ENCODE assay signal across 10 cellular contexts in the genomic region with DNA sequence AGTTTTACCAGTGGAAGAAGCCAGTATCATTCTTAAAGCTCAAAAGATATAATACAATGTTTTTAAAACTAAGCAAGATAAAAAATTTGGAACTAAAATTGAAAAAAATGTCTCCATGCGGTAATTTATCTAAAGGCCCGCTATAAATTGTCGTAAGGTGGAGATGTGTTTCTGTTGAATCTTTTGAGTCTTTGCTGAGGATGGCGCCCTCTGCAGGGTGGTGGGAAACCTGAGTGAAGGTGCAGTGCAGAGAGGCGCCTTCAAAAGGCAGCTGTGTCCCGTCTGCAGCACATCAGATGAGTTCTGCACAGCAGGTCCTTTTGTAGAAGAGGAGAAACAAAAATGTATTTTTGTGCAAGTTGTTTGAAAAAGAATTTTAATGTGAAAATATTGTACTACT. TPM values are rescaled to one million over a fixed set of nuclear protein-coding genes. Genes with fewer than 3 reads are reported as not detected.
DNase-seq lines count a peak whose midpoint lies in the region; ATAC-seq and TF ChIP-seq lines count a peak whose summit lies in the region.
"Had no signal": no experiment of that assay in that cellular context is flagged by ENCODE, and none has a peak within 500 bp of the region (broad histone marks: within the 10 kb centered on the region; RNA-seq: fewer than 3 reads in every experiment).

No MANE protein-coding gene starts in this region.

- no peak overlapping the region for H3K4me3 Mint-ChIP-seq in neural crest cell
- H3K4me3 Mint-ChIP-seq: activated naive CD8-positive, alpha-beta T cell treated with anti-CD3 and anti-CD28 coated beads, Interleukin-2, amount 10 ng/mL, durations not matched to agents 7 days and 5 days had no signal

- H3K4me3 ChIP-seq in astrocyte of the spinal cord (ENCODE audit: low read depth, low read length), result no peak overlapping the region
- H3K4me3 ChIP-seq: BLaER1 had no signal

- no peaks in the 10 kb centered on the region for H3K9me3 Mint-ChIP-seq in neural crest cell
- H3K9me3 Mint-ChIP-seq: activated naive CD8-positive, alpha-beta T cell treated with anti-CD3 and anti-CD28 coated beads, Interleukin-2, amount 10 ng/mL, durations not matched to agents 7 days and 5 days had no signal

- H3K4me1 Mint-ChIP-seq in neural crest cell, result peaks cover 53% of the 10 kb centered on the region

- TF ChIP-seq CTCF in astrocyte of the spinal cord (IDR thresholded peaks at IDR 0.05; ENCODE audit: low read depth, low read length) (peak; percentile 47), neural crest cell (conservative IDR thresholded peaks at IDR 0.05) (peak; percentile 60)

- in situ Hi-C loops in astrocyte of the spinal cord (cut with HindIII; ENCODE audit: low sequenced_read_pairs), result no loop called here

- ATAC-seq in HG02623 (IDR thresholded peaks at IDR 0.05; ENCODE audit: unreplicated experiment) (no peak), GM21576 (IDR thresholded peaks at IDR 0.05; ENCODE audit: unreplicated experiment) (no peak)

- H3K27ac Mint-ChIP-seq in neural crest cell (ENCODE audit: unreplicated experiment), result no peak overlapping the region
- H3K27ac Mint-ChIP-seq: activated naive CD8-positive, alpha-beta T cell treated with anti-CD3 and anti-CD28 coated beads, Interleukin-2, amount 10 ng/mL, durations not matched to agents 7 days and 5 days had no signal

- DNase-seq in NCI-H1417 (lab: John Stamatoyannopoulos, UW) (peak in 2 of 3 experiments; percentile 5 to 33), NCI-H1417 treated with DMSO at 0.1 percent for 48 hours (lab: John Stamatoyannopoulos, UW) (no peak), LHCN-M2 (ENCODE audit: low read depth) (peak; percentile 14), astrocyte of the spinal cord (ENCODE audit: low read depth, low spot score) (no peak), neural crest cell (ENCODE audit: low read depth, low spot score) (peak; percentile 28), AG08396 (ENCODE audit: low spot score) (no peak)
- DNase-seq: activated naive CD8-positive, alpha-beta T cell treated with anti-CD3 and anti-CD28 coated beads, Interleukin-2, amount 10 ng/mL, durations not matched to agents 7 days and 5 days had no signal

- H3K36me3 Mint-ChIP-seq in neural crest cell (ENCODE audit: low read depth), result peaks cover 27% of the 10 kb centered on the region

- H3K27me3 Mint-ChIP-seq in neural crest cell (ENCODE audit: low read depth), result no peaks in the 10 kb centered on the region
- H3K27me3 Mint-ChIP-seq: activated naive CD8-positive, alpha-beta T cell treated with anti-CD3 and anti-CD28 coated beads, Interleukin-2, amount 10 ng/mL, durations not matched to agents 7 days and 5 days had no signal

RNA-seq across cellular contexts. Expression of gene KIF25, which starts 29.4 kb away (rescaled TPM):
- total RNA-seq in LHCN-M2 (2014; rRNA removed) (not detected in 2 replicates), neural crest cell (0.72 and 1.0 TPM in 2 replicates)
- 0.11 TPM for polyA plus RNA-seq in LHCN-M2 (2012)
- total RNA-seq: activated naive CD8-positive, alpha-beta T cell treated with anti-CD3 and anti-CD28 coated beads, Interleukin-2, amount 10 ng/mL, durations not matched to agents 7 days and 5 days had no signal

Comparison
In these comparisons a context has a peak if more than half of its experiments do, and no peak if none do; other contexts are left out.
1. DNase-seq: peak in NCI-H1417 (2 of 3), LHCN-M2 (single experiment) and neural crest cell (single experiment); none in NCI-H1417 treated with DMSO at 0.1 percent for 48 hours (single experiment), astrocyte of the spinal cord (single experiment) and AG08396 (single experiment).